ENCODE assay signal across 1 cellular context in genomic region chr15:64387562-64388168, GRCh38.
TF ChIP-seq lines count a peak whose summit lies in the region.

Gene TRIP4, plus strand, starts transcription at chr15:64387836. Its CDS starts 28 bp downstream, at chr15:64387864.

TF ChIP-seq in GM12878, 131 proteins besides CTCF, POLR2A, EP300 and RAD21 (continued from another document and continues in another):
- TF ChIP-seq, protein P1, sequence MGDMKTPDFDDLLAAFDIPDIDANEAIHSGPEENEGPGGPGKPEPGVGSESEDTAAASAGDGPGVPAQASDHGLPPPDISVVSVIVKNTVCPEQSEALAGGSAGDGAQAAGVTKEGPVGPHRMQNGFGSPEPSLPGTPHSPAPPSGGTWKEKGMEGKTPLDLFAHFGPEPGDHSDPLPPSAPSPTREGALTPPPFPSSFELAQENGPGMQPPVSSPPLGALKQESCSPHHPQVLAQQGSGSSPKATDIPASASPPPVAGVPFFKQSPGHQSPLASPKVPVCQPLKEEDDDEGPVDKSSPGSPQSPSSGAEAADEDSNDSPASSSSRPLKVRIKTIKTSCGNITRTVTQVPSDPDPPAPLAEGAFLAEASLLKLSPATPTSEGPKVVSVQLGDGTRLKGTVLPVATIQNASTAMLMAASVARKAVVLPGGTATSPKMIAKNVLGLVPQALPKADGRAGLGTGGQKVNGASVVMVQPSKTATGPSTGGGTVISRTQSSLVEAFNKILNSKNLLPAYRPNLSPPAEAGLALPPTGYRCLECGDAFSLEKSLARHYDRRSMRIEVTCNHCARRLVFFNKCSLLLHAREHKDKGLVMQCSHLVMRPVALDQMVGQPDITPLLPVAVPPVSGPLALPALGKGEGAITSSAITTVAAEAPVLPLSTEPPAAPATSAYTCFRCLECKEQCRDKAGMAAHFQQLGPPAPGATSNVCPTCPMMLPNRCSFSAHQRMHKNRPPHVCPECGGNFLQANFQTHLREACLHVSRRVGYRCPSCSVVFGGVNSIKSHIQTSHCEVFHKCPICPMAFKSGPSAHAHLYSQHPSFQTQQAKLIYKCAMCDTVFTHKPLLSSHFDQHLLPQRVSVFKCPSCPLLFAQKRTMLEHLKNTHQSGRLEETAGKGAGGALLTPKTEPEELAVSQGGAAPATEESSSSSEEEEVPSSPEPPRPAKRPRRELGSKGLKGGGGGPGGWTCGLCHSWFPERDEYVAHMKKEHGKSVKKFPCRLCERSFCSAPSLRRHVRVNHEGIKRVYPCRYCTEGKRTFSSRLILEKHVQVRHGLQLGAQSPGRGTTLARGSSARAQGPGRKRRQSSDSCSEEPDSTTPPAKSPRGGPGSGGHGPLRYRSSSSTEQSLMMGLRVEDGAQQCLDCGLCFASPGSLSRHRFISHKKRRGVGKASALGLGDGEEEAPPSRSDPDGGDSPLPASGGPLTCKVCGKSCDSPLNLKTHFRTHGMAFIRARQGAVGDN (IDR thresholded peaks at IDR 0.05) = peak; percentile 84; the same call in 1 of the 2 replicates
- TF ChIP-seq NR2C1 (IDR thresholded peaks at IDR 0.05) (peak; percentile 87), E4F1 (IDR thresholded peaks at IDR 0.05; ENCODE audit: borderline replicate concordance, partially characterized antibody) (peak; percentile 83), IKZF2 (IDR thresholded peaks at IDR 0.05) (peak; percentile 63 to 81; a peak in 3 of 4 replicates), PRDM15 (CRISPR knock-in tag; IDR thresholded peaks at IDR 0.05) (no peak), EED (IDR thresholded peaks at IDR 0.05; ENCODE audit: low read depth) (peak; percentile 72), IKZF1 (conservative IDR thresholded peaks at IDR 0.05) (peak; percentile 95), MYC (IDR thresholded peaks at IDR 0.05; ENCODE audit: insufficient read depth, insufficient read length, insufficient replicate concordance, low read length, severe bottlenecking) (peak; percentile 84), RBBP5 (conservative IDR thresholded peaks at IDR 0.05) (no peak), FOS (IDR thresholded peaks at IDR 0.05; ENCODE audit: borderline replicate concordance, extremely low read depth, insufficient read length) (no peak), SMAD1 (IDR thresholded peaks at IDR 0.05; ENCODE audit: low read depth, partially characterized antibody) (peak; percentile 59), POLR2AphosphoS5 (IDR thresholded peaks at IDR 0.05; ENCODE audit: low read length) (peak; percentile 97), SUZ12 (IDR thresholded peaks at IDR 0.05; ENCODE audit: unreplicated experiment) (no peak)
- TF ChIP-seq, protein P2, sequence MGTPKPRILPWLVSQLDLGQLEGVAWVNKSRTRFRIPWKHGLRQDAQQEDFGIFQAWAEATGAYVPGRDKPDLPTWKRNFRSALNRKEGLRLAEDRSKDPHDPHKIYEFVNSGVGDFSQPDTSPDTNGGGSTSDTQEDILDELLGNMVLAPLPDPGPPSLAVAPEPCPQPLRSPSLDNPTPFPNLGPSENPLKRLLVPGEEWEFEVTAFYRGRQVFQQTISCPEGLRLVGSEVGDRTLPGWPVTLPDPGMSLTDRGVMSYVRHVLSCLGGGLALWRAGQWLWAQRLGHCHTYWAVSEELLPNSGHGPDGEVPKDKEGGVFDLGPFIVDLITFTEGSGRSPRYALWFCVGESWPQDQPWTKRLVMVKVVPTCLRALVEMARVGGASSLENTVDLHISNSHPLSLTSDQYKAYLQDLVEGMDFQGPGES (IDR thresholded peaks at IDR 0.05) = peak; percentile 66; the same call in 1 of the 2 replicates
- TF ChIP-seq, protein P3, sequence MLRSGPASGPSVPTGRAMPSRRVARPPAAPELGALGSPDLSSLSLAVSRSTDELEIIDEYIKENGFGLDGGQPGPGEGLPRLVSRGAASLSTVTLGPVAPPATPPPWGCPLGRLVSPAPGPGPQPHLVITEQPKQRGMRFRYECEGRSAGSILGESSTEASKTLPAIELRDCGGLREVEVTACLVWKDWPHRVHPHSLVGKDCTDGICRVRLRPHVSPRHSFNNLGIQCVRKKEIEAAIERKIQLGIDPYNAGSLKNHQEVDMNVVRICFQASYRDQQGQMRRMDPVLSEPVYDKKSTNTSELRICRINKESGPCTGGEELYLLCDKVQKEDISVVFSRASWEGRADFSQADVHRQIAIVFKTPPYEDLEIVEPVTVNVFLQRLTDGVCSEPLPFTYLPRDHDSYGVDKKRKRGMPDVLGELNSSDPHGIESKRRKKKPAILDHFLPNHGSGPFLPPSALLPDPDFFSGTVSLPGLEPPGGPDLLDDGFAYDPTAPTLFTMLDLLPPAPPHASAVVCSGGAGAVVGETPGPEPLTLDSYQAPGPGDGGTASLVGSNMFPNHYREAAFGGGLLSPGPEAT (IDR thresholded peaks at IDR 0.05; ENCODE audit: low read depth) = peak; percentile 99
- TF ChIP-seq, protein P4, sequence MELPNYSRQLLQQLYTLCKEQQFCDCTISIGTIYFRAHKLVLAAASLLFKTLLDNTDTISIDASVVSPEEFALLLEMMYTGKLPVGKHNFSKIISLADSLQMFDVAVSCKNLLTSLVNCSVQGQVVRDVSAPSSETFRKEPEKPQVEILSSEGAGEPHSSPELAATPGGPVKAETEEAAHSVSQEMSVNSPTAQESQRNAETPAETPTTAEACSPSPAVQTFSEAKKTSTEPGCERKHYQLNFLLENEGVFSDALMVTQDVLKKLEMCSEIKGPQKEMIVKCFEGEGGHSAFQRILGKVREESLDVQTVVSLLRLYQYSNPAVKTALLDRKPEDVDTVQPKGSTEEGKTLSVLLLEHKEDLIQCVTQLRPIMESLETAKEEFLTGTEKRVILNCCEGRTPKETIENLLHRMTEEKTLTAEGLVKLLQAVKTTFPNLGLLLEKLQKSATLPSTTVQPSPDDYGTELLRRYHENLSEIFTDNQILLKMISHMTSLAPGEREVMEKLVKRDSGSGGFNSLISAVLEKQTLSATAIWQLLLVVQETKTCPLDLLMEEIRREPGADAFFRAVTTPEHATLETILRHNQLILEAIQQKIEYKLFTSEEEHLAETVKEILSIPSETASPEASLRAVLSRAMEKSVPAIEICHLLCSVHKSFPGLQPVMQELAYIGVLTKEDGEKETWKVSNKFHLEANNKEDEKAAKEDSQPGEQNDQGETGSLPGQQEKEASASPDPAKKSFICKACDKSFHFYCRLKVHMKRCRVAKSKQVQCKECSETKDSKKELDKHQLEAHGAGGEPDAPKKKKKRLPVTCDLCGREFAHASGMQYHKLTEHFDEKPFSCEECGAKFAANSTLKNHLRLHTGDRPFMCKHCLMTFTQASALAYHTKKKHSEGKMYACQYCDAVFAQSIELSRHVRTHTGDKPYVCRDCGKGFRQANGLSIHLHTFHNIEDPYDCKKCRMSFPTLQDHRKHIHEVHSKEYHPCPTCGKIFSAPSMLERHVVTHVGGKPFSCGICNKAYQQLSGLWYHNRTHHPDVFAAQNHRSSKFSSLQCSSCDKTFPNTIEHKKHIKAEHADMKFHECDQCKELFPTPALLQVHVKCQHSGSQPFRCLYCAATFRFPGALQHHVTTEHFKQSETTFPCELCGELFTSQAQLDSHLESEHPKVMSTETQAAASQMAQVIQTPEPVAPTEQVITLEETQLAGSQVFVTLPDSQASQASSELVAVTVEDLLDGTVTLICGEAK (IDR thresholded peaks at IDR 0.05; ENCODE audit: borderline replicate concordance) = peak; percentile 99
- TF ChIP-seq, protein P5, sequence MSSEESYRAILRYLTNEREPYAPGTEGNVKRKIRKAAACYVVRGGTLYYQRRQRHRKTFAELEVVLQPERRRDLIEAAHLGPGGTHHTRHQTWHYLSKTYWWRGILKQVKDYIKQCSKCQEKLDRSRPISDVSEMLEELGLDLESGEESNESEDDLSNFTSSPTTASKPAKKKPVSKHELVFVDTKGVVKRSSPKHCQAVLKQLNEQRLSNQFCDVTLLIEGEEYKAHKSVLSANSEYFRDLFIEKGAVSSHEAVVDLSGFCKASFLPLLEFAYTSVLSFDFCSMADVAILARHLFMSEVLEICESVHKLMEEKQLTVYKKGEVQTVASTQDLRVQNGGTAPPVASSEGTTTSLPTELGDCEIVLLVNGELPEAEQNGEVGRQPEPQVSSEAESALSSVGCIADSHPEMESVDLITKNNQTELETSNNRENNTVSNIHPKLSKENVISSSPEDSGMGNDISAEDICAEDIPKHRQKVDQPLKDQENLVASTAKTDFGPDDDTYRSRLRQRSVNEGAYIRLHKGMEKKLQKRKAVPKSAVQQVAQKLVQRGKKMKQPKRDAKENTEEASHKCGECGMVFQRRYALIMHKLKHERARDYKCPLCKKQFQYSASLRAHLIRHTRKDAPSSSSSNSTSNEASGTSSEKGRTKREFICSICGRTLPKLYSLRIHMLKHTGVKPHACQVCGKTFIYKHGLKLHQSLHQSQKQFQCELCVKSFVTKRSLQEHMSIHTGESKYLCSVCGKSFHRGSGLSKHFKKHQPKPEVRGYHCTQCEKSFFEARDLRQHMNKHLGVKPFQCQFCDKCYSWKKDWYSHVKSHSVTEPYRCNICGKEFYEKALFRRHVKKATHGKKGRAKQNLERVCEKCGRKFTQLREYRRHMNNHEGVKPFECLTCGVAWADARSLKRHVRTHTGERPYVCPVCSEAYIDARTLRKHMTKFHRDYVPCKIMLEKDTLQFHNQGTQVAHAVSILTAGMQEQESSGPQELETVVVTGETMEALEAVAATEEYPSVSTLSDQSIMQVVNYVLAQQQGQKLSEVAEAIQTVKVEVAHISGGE (CRISPR knock-in tag; IDR thresholded peaks at IDR 0.05) = peak; percentile 98
- TF ChIP-seq, protein P6, sequence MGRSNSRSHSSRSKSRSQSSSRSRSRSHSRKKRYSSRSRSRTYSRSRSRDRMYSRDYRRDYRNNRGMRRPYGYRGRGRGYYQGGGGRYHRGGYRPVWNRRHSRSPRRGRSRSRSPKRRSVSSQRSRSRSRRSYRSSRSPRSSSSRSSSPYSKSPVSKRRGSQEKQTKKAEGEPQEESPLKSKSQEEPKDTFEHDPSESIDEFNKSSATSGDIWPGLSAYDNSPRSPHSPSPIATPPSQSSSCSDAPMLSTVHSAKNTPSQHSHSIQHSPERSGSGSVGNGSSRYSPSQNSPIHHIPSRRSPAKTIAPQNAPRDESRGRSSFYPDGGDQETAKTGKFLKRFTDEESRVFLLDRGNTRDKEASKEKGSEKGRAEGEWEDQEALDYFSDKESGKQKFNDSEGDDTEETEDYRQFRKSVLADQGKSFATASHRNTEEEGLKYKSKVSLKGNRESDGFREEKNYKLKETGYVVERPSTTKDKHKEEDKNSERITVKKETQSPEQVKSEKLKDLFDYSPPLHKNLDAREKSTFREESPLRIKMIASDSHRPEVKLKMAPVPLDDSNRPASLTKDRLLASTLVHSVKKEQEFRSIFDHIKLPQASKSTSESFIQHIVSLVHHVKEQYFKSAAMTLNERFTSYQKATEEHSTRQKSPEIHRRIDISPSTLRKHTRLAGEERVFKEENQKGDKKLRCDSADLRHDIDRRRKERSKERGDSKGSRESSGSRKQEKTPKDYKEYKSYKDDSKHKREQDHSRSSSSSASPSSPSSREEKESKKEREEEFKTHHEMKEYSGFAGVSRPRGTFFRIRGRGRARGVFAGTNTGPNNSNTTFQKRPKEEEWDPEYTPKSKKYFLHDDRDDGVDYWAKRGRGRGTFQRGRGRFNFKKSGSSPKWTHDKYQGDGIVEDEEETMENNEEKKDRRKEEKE (IDR thresholded peaks at IDR 0.05) = no peak
- TF ChIP-seq, protein P7, sequence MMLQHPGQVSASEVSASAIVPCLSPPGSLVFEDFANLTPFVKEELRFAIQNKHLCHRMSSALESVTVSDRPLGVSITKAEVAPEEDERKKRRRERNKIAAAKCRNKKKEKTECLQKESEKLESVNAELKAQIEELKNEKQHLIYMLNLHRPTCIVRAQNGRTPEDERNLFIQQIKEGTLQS (IDR thresholded peaks at IDR 0.05; ENCODE audit: borderline replicate concordance, extremely low read depth, low read depth, low read length) = no peak
- TF ChIP-seq, protein P8, sequence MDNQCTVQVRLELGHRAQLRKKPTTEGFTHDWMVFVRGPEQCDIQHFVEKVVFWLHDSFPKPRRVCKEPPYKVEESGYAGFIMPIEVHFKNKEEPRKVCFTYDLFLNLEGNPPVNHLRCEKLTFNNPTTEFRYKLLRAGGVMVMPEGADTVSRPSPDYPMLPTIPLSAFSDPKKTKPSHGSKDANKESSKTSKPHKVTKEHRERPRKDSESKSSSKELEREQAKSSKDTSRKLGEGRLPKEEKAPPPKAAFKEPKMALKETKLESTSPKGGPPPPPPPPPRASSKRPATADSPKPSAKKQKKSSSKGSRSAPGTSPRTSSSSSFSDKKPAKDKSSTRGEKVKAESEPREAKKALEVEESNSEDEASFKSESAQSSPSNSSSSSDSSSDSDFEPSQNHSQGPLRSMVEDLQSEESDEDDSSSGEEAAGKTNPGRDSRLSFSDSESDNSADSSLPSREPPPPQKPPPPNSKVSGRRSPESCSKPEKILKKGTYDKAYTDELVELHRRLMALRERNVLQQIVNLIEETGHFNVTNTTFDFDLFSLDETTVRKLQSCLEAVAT (IDR thresholded peaks at IDR 0.05) = no peak; the same call in 1 of the 2 replicates
